8 cellular contexts compared by ENCODE assay signal in the genomic region with DNA sequence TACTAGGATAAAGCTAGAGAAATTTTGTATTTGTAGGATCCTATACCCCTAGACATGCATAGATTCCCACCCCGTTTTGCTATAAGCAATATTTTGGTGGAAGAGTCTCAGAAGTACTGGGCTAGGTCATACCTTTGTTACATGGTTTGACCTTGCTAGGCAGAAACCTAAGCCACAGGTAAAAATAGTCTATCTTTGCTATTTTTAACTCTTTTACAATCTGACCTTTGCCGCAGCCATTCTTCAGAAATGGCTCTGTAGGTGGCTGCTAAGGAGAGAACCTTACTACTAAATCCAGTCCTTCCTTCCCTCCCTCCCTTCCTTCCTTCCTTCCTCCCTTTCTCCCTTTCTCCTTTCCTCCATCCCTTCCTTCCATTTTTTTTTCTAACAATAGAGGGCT.
"Had no signal": no experiment of that assay in that cellular context is flagged by ENCODE, and none has a peak within 500 bp of the region (broad histone marks: within the 10 kb centered on the region; RNA-seq: fewer than 3 reads in every experiment).

No MANE protein-coding gene starts in this region.

- H3K4me3 ChIP-seq: GM12878 had no signal

- FAIRE-seq: G401.6, GM12878, GM12891, GM12892, GM18507, GM19239 had no signal

- DNase-seq: GDM1, GF-D8 had no signal

- ATAC-seq: GM12878 had no signal
